Comparison of ENCODE assay signal across 1 cellular context in the genomic region with DNA sequence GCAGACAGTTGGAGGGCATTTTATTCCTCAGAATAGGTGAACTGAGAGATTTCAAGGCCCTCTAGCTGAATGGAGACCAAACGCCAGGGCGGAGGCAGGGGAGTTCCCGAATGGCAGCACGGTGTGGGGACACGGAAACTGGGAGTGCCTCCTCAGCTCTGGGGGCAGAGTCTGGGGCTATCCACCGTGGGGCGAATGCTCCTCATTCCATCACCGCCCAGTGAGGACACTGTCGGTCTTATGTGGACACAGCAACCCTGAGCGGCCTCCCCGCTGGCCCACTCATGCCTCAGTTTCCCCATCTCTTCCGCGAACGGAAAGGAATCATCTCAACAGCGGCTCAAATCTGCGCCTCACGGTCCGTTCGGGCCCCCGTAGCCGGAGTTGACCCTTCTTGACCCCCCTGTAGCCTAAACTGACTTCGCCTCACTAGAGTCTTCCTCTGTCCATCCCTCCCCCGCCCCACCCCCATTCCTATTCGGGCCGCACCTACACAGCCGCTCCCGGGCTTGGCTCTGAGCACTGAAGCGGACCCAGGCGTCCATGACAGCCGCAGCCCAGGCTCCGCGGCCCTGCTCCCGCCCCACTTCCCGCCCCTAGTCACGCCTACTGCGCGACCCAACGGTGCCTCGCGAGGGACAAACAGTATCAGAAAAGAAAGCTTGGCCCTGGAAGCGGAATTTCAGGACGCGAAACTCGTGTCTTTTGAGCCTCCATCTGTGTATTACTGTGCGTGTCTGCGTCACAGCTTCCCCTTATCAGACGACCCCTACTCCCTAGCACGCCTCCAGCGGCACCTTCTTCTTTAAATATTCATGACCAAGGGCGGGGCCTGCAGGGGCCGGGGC.
TF ChIP-seq lines count a peak whose summit lies in the region.

A gene with protein sequence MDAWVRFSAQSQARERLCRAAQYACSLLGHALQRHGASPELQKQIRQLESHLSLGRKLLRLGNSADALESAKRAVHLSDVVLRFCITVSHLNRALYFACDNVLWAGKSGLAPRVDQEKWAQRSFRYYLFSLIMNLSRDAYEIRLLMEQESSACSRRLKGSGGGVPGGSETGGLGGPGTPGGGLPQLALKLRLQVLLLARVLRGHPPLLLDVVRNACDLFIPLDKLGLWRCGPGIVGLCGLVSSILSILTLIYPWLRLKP (minus strand): TSS at position 574 of the 848 bp plus-strand sequence. CDS start 29 bp downstream, at position 545.

TF ChIP-seq in K562, 482 proteins besides CTCF, POLR2A, EP300 and RAD21 (continued from another document and continues in another):
- TF ChIP-seq BCLAF1 (IDR thresholded peaks at IDR 0.05; ENCODE audit: borderline replicate concordance in 1 of 2, control insufficient read depth in 1 of 2, low read depth in 2 of 2, low read length in 1 of 2) (no peak), MECOM (CRISPR knock-in tag; IDR thresholded peaks at IDR 0.05) (no peak), KLF16 (IDR thresholded peaks at IDR 0.05) (peak; percentile 72), CBX3 (IDR thresholded peaks at IDR 0.05; ENCODE audit: borderline replicate concordance in 1 of 2, low read length in 2 of 2) (no peak), ZNF644 (tag; IDR thresholded peaks at IDR 0.05; ENCODE audit: low read depth) (no peak), C11orf30 (IDR thresholded peaks at IDR 0.05; ENCODE audit: low read depth) (peak; percentile 76), POLR3G (IDR thresholded peaks at IDR 0.05; ENCODE audit: extremely low read depth, insufficient read length, insufficient replicate concordance) (no peak), FOXM1 (IDR thresholded peaks at IDR 0.05; ENCODE audit: low read depth) (peak; percentile 57; the same call in 1 of the 2 replicates), FOXM1 (CRISPR knock-in tag; IDR thresholded peaks at IDR 0.05; ENCODE audit: low read depth) (no peak), STAT5B (CRISPR knock-in tag; IDR thresholded peaks at IDR 0.05) (no peak), NRF1 (conservative IDR thresholded peaks at IDR 0.05 in 1 of 2, IDR thresholded peaks at IDR 0.05 in 1 of 2) (no peak; a peak in 2 of 4 replicates), CREB5 (CRISPR knock-in tag; IDR thresholded peaks at IDR 0.05) (no peak), FOXJ3 (CRISPR knock-in tag; IDR thresholded peaks at IDR 0.05) (no peak), POLR3A (IDR thresholded peaks at IDR 0.05; ENCODE audit: borderline replicate concordance, extremely low read depth, insufficient read depth, insufficient read length) (no peak), ADNP (tag; IDR thresholded peaks at IDR 0.05) (no peak), MCM2 (IDR thresholded peaks at IDR 0.05; ENCODE audit: low read depth) (no peak), NR2C1 (IDR thresholded peaks at IDR 0.05) (peak; percentile 49), NR2C1 (tag; IDR thresholded peaks at IDR 0.05) (no peak), MTA1 (IDR thresholded peaks at IDR 0.05; ENCODE audit: borderline replicate concordance) (0 out of 2 replicates have a peak, but pooled peaks have one; percentile 18), ZZZ3 (IDR thresholded peaks at IDR 0.05) (no peak), ZNF23 (CRISPR knock-in tag; IDR thresholded peaks at IDR 0.05) (no peak), ZBTB11 (CRISPR knock-in tag; IDR thresholded peaks at IDR 0.05) (no peak), NFIX (CRISPR knock-in tag; IDR thresholded peaks at IDR 0.05; ENCODE audit: low read depth) (no peak), TAF7 (tag; IDR thresholded peaks at IDR 0.05) (peak; percentile 45; the same call in 1 of the 2 replicates), TOE1 (IDR thresholded peaks at IDR 0.05; ENCODE audit: borderline replicate concordance) (peak; percentile 92), TOE1 (CRISPR knock-in tag; IDR thresholded peaks at IDR 0.05; ENCODE audit: borderline replicate concordance, low read depth) (no peak), DEAF1 (CRISPR knock-in tag; IDR thresholded peaks at IDR 0.05) (no peak), HMG20A (CRISPR knock-in tag; conservative IDR thresholded peaks at IDR 0.05) (no peak), CCAR2 (IDR thresholded peaks at IDR 0.05; ENCODE audit: low read depth, low read length) (no peak), HDAC3 (IDR thresholded peaks at IDR 0.05; ENCODE audit: borderline replicate concordance, partially characterized antibody) (no peak), ZFP1 (CRISPR knock-in tag; IDR thresholded peaks at IDR 0.05) (no peak), BRF2 (IDR thresholded peaks at IDR 0.05; ENCODE audit: borderline replicate concordance, insufficient read depth, insufficient read length) (no peak), NFE2L1 (tag; IDR thresholded peaks at IDR 0.05; ENCODE audit: borderline replicate concordance, low read depth) (no peak), WHSC1 (IDR thresholded peaks at IDR 0.05; ENCODE audit: low read length) (no peak), CCNT2 (IDR thresholded peaks at IDR 0.05; ENCODE audit: borderline replicate concordance, extremely low read depth, insufficient read length, low read depth, low read length) (peak; percentile 24), POLR2H (tag; IDR thresholded peaks at IDR 0.05; ENCODE audit: low read depth) (no peak), FOXA1 (IDR thresholded peaks at IDR 0.05; ENCODE audit: borderline replicate concordance) (no peak), MBD2 (IDR thresholded peaks at IDR 0.05; ENCODE audit: borderline replicate concordance, low read depth) (0 out of 2 replicates have a peak, but pooled peaks have one; percentile 24), YY1 (IDR thresholded peaks at IDR 0.05; ENCODE audit: borderline replicate concordance in 1 of 3, control insufficient read depth in 1 of 3, extremely low read depth in 1 of 3, insufficient read depth in 3 of 3, insufficient read length in 1 of 3, insufficient replicate concordance in 2 of 3, low read depth in 1 of 3, low read length in 2 of 3) (peak in 2 of 3 experiments; percentile 88 to 89), BRD9 (IDR thresholded peaks at IDR 0.05; ENCODE audit: low read depth, partially characterized antibody) (no peak), MEIS2 (IDR thresholded peaks at IDR 0.05; ENCODE audit: partially characterized antibody) (no peak), ZFP36 (IDR thresholded peaks at IDR 0.05; ENCODE audit: low read depth, low read length, partially characterized antibody) (no peak), DIDO1 (tag; IDR thresholded peaks at IDR 0.05; ENCODE audit: low read depth) (peak; percentile 18; the same call in 1 of the 2 replicates)
- TF ChIP-seq, protein P1, sequence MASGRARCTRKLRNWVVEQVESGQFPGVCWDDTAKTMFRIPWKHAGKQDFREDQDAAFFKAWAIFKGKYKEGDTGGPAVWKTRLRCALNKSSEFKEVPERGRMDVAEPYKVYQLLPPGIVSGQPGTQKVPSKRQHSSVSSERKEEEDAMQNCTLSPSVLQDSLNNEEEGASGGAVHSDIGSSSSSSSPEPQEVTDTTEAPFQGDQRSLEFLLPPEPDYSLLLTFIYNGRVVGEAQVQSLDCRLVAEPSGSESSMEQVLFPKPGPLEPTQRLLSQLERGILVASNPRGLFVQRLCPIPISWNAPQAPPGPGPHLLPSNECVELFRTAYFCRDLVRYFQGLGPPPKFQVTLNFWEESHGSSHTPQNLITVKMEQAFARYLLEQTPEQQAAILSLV (tag; IDR thresholded peaks at IDR 0.05) = no peak
- TF ChIP-seq, protein P2, sequence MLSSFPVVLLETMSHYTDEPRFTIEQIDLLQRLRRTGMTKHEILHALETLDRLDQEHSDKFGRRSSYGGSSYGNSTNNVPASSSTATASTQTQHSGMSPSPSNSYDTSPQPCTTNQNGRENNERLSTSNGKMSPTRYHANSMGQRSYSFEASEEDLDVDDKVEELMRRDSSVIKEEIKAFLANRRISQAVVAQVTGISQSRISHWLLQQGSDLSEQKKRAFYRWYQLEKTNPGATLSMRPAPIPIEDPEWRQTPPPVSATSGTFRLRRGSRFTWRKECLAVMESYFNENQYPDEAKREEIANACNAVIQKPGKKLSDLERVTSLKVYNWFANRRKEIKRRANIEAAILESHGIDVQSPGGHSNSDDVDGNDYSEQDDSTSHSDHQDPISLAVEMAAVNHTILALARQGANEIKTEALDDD (IDR thresholded peaks at IDR 0.05) = no peak
- TF ChIP-seq, protein P3, sequence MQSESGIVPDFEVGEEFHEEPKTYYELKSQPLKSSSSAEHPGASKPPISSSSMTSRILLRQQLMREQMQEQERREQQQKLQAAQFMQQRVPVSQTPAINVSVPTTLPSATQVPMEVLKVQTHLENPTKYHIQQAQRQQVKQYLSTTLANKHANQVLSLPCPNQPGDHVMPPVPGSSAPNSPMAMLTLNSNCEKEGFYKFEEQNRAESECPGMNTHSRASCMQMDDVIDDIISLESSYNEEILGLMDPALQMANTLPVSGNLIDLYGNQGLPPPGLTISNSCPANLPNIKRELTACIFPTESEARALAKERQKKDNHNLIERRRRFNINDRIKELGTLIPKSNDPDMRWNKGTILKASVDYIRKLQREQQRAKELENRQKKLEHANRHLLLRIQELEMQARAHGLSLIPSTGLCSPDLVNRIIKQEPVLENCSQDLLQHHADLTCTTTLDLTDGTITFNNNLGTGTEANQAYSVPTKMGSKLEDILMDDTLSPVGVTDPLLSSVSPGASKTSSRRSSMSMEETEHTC (IDR thresholded peaks at IDR 0.05) = no peak
